Comparison of ENCODE assay signal across 9 cellular contexts in genomic region chr10:74900297-74900696, GRCh38.
A peak's percentile ranks its signal among the peaks of the same experiment; 100 is the strongest.
DNase-seq lines count a peak whose midpoint lies in the region; ATAC-seq and FAIRE-seq lines count a peak whose summit lies in the region.
"Had no signal": no experiment of that assay in that cellular context is flagged by ENCODE, and none has a peak within 500 bp of the region (broad histone marks: within the 10 kb centered on the region; RNA-seq: fewer than 3 reads in every experiment).

No MANE protein-coding gene starts in this region.

- H3K9me3 Mint-ChIP-seq in T-cell: no peaks in the 10 kb centered on the region
- no peaks in the 10 kb centered on the region for H3K9me3 Mint-ChIP-seq in stimulated activated naive CD8-positive, alpha-beta T cell treated with anti-CD3 and anti-CD28 coated beads, Interleukin-15, Interleukin-2, amounts not matched to agents 100 ng/mL and 50 ng/mL, for 24 hours

- H3K27me3 Mint-ChIP-seq in T-cell: no peaks in the 10 kb centered on the region
- no peaks in the 10 kb centered on the region for H3K27me3 Mint-ChIP-seq in stimulated activated naive CD8-positive, alpha-beta T cell treated with anti-CD3 and anti-CD28 coated beads, Interleukin-15, Interleukin-2, amounts not matched to agents 100 ng/mL and 50 ng/mL, for 24 hours

- FAIRE-seq in frontal cortex (lab: Jason Lieb, UNC): no peak

- ATAC-seq in HG02759 (IDR thresholded peaks at IDR 0.05; ENCODE audit: unreplicated experiment) (peak; percentile 59), T-cell (replicated peaks in 1 of 4) (peak; percentile 53 to 78 (median 61)), HG03457 (IDR thresholded peaks at IDR 0.05; ENCODE audit: unreplicated experiment) (no peak)

- POLR2A ChIA-PET in T-cell (lab: Charles Lee): no interaction called here

- H3K4me3 Mint-ChIP-seq in T-cell: peak overlapping the region; percentile 13 to 29 (median 26)
- H3K4me3 Mint-ChIP-seq in stimulated activated naive CD8-positive, alpha-beta T cell treated with anti-CD3 and anti-CD28 coated beads, Interleukin-15, Interleukin-2, amounts not matched to agents 100 ng/mL and 50 ng/mL, for 24 hours: peak overlapping the region; percentile 46

- peaks cover 82 to 83% (median 82%) of the 10 kb centered on the region in 3 donors for H3K4me1 Mint-ChIP-seq in T-cell
- H3K4me1 Mint-ChIP-seq in stimulated activated naive CD8-positive, alpha-beta T cell treated with anti-CD3 and anti-CD28 coated beads, Interleukin-15, Interleukin-2, amounts not matched to agents 100 ng/mL and 50 ng/mL, for 24 hours (ENCODE audit: low read depth): peaks cover 63% of the 10 kb centered on the region

- CTCF ChIA-PET in T-cell (lab: Charles Lee): interaction anchor here in 1 of 2 donors (0.6 kb wide), 1 partner anchor 75 kb away, joined by 6 read pairs; no protein-coding TSS in a partner anchor

- DNase-seq in activated T-cell treated with anti-CD3 and anti-CD28 coated beads, Interleukin-2, amount 50 U/mL, for 48 hours: peak; percentile 25 to 53
- DNase-seq in activated T-cell treated with anti-CD3 and anti-CD28 coated beads for 4 hours (no peak), T-cell (peak in 13 of 34 experiments; percentile 11 to 51 (median 19)), frontal cortex (ENCODE audit: low spot score in 2 of 2) (no peak), NCI-H526 (lab: John Stamatoyannopoulos, UW) (no peak)
- DNase-seq: uterus had no signal

- peak overlapping the region; percentile 79 to 83 for H3K27ac Mint-ChIP-seq in T-cell
- peak overlapping the region; percentile 67 for H3K27ac Mint-ChIP-seq in stimulated activated naive CD8-positive, alpha-beta T cell treated with anti-CD3 and anti-CD28 coated beads, Interleukin-15, Interleukin-2, amounts not matched to agents 100 ng/mL and 50 ng/mL, for 24 hours

- peaks cover 15% of the 10 kb centered on the region for H3K36me3 Mint-ChIP-seq in T-cell
- H3K36me3 Mint-ChIP-seq in stimulated activated naive CD8-positive, alpha-beta T cell treated with anti-CD3 and anti-CD28 coated beads, Interleukin-15, Interleukin-2, amounts not matched to agents 100 ng/mL and 50 ng/mL, for 24 hours (ENCODE audit: low read depth): peaks cover 5% of the 10 kb centered on the region

Comparison
In these comparisons a context has a peak if more than half of its experiments do, and no peak if none do; other contexts are left out.
1. DNase-seq: peak in activated T-cell treated with anti-CD3 and anti-CD28 coated beads, Interleukin-2, amount 50 U/mL, for 48 hours (2 of 2); none in activated T-cell treated with anti-CD3 and anti-CD28 coated beads for 4 hours (single experiment), frontal cortex (0 of 2) and NCI-H526 (0 of 2).